In genomic region chr4:152535236-152535902, GRCh38 we compare ENCODE assay signal across 8 cellular contexts. TPM values are rescaled to one million over a fixed set of nuclear protein-coding genes. Genes with fewer than 3 reads are reported as not detected.
DNase-seq lines count a peak whose midpoint lies in the region; ATAC-seq and TF ChIP-seq lines count a peak whose summit lies in the region.

No MANE protein-coding gene starts in this region.

- H3K9me3 ChIP-seq in BE2C, result no peaks in the 10 kb centered on the region

- peaks cover 3% of the 10 kb centered on the region; the same call in 1 of the 2 replicates for H3K4me1 ChIP-seq in BE2C
- H3K4me1 ChIP-seq in rectal smooth muscle tissue (ENCODE audit: control insufficient read depth, insufficient read depth, low read length), result peaks cover 10% of the 10 kb centered on the region

- H3K36me3 ChIP-seq in BE2C (0 out of 2 replicates have a peak, but pooled peaks cover 2% of the 10 kb centered on the region), rectal smooth muscle tissue (ENCODE audit: control insufficient read depth, insufficient read depth, low read length) (peaks cover 2% of the 10 kb centered on the region)

- in situ Hi-C loops in ACHN (cut with HindIII; ENCODE audit: low pct_ligation_motif_present, low pct_unique_long_range_greater_than_20kb, low sequenced_read_pairs), result no loop called here

- peak; percentile 11 for ATAC-seq in GM19397 (IDR thresholded peaks at IDR 0.05; ENCODE audit: unreplicated experiment)
- ATAC-seq in HG03460 (IDR thresholded peaks at IDR 0.05; ENCODE audit: unreplicated experiment), result peak; percentile 4

- H3K27me3 ChIP-seq in BE2C (no peaks in the 10 kb centered on the region), rectal smooth muscle tissue (ENCODE audit: control insufficient read depth, insufficient read depth, low read length) (no peaks in the 10 kb centered on the region)

- peak overlapping the region; percentile 68 for H3K9ac ChIP-seq in rectal smooth muscle tissue (ENCODE audit: low read length)

- H3K4me3 ChIP-seq in BE2C (ENCODE audit: low read depth, low read length), result peak overlapping the region; percentile 98
- peak overlapping the region; percentile 100 for H3K4me3 ChIP-seq in rectal smooth muscle tissue (ENCODE audit: low read length)

- no peak for TF ChIP-seq CTCF in BE2C (IDR thresholded peaks at IDR 0.05; ENCODE audit: low read depth, low read length)

- H3K27ac ChIP-seq in rectal smooth muscle tissue (ENCODE audit: low read depth, low read length), result peak overlapping the region; percentile 94

- DNase-seq in BE2C (no peak), activated T-helper 1 cell treated with Interleukin-2 at 50 U/mL for 16 hours (ENCODE audit: low read depth) (peak; percentile 26), germinal center (ENCODE audit: low spot score) (peak; percentile 51), Kasumi-1 (lab: John Stamatoyannopoulos, UW) (no peak), ACHN (no peak)

RNA-seq across cellular contexts. Expression of gene FBXW7, which starts 0.5 kb away (rescaled TPM):
- polyA plus RNA-seq in BE2C (2012; ENCODE audit: insufficient read depth, insufficient read length, low read depth), result 16.9 TPM

Comparison
In these comparisons a context has a peak if more than half of its experiments do, and no peak if none do; other contexts are left out.
1. DNase-seq: peak in activated T-helper 1 cell treated with Interleukin-2 at 50 U/mL for 16 hours (single experiment) and germinal center (single experiment); none in BE2C (single experiment), Kasumi-1 (0 of 2) and ACHN (single experiment).